ENCODE assay signal across 14 cellular contexts in genomic region chr14:51877807-51878206, GRCh38.
"Had no signal": no experiment of that assay in that cellular context is flagged by ENCODE, and none has a peak within 500 bp of the region (broad histone marks: within the 10 kb centered on the region; RNA-seq: fewer than 3 reads in every experiment).

No MANE protein-coding gene starts in this region.

- H3K4me1 ChIP-seq: gastroesophageal sphincter, testis had no signal

- H3K27me3 ChIP-seq: gastroesophageal sphincter, sigmoid colon, testis, upper lobe of right lung had no signal

- H3K27ac Mint-ChIP-seq: stimulated activated naive CD8-positive, alpha-beta T cell treated with anti-CD3 and anti-CD28 coated beads, Interleukin-15, amount 100 ng/mL, for 72 hours had no signal

- H3K4me3 ChIP-seq: gastroesophageal sphincter, sigmoid colon, testis, upper lobe of right lung had no signal

- H3K4me3 Mint-ChIP-seq: stimulated activated naive CD8-positive, alpha-beta T cell treated with anti-CD3 and anti-CD28 coated beads, Interleukin-15, amount 100 ng/mL, for 72 hours had no signal

- H3K27ac ChIP-seq: epithelial cell of prostate, gastroesophageal sphincter, sigmoid colon, testis, upper lobe of right lung had no signal

- H3K9me3 ChIP-seq: gastroesophageal sphincter, sigmoid colon, testis, upper lobe of right lung had no signal

- H3K27me3 Mint-ChIP-seq: stimulated activated naive CD8-positive, alpha-beta T cell treated with anti-CD3 and anti-CD28 coated beads, Interleukin-15, amount 100 ng/mL, for 72 hours had no signal

- ATAC-seq: gastroesophageal sphincter; left ventricle myocardium superior; stimulated activated naive CD8-positive, alpha-beta T cell treated with anti-CD3 and anti-CD28 coated beads, Interleukin-15, amount 100 ng/mL, for 72 hours; upper lobe of right lung had no signal

- H3K36me3 ChIP-seq: gastroesophageal sphincter, sigmoid colon, upper lobe of right lung had no signal

- DNase-seq: activated CD4-positive, alpha-beta T cell treated with anti-CD3 and anti-CD28 coated beads, Interleukin-2, amount 50 U/mL, for 4 hours; activated naive CD4-positive, alpha-beta T cell treated with Interleukin-2 at 50 U/mL for 16 hours; caudate nucleus; cortex of kidney; effector CD8-positive, alpha-beta T cell; left ventricle myocardium superior; occipital lobe; sigmoid colon; stimulated activated CD4-positive, alpha-beta T cell treated with anti-CD3 and anti-CD28 coated beads, Interleukin-2, amount 100 ng/mL, for 24 hours; stimulated activated naive CD8-positive, alpha-beta T cell treated with anti-CD3 and anti-CD28 coated beads, Interleukin-15, amount 100 ng/mL, for 72 hours; testis; upper lobe of right lung had no signal
